In genomic region chr14:88563845-88564244, GRCh38 we compare ENCODE assay signal across 1 cellular context.
TF ChIP-seq lines count a peak whose summit lies in the region.

No MANE protein-coding gene starts in this region.

TF ChIP-seq in IMR-90, 13 proteins besides CTCF, POLR2A, EP300 and RAD21 (continued from another document):
- no peak for TF ChIP-seq ELK1 (IDR thresholded peaks at IDR 0.05; ENCODE audit: borderline replicate concordance, low read depth, low read length)
TF ChIP-seq in IMR-90: peak in this region for 0.
